Comparison of ENCODE assay signal across 8 cellular contexts in genomic region chr5:177546262-177546741, GRCh38.
DNase-seq lines count a peak whose midpoint lies in the region; ATAC-seq and TF ChIP-seq lines count a peak whose summit lies in the region.

No MANE protein-coding gene starts in this region.

- H3K27me3 ChIP-seq in muscle layer of duodenum (ENCODE audit: low read depth, low read length): no peaks in the 10 kb centered on the region

- H3K4me1 ChIP-seq in muscle layer of duodenum (ENCODE audit: control insufficient read depth in 1 of 2, insufficient read depth in 2 of 2, low read length in 2 of 2): peaks cover 20 to 37% of the 10 kb centered on the region in 2 donors

- no peaks in the 10 kb centered on the region for H3K9me3 ChIP-seq in muscle layer of duodenum (ENCODE audit: control insufficient read depth in 1 of 2, low read length in 2 of 2)

- no peak for TF ChIP-seq CTCF in epithelial cell of esophagus (IDR thresholded peaks at IDR 0.05; ENCODE audit: insufficient read depth, low read depth, low read length, missing control alignments)

- peak overlapping the region; percentile 81 for H3K27ac ChIP-seq in muscle layer of duodenum (ENCODE audit: low read length)

- H3K36me3 ChIP-seq in muscle layer of duodenum (ENCODE audit: control insufficient read depth in 1 of 2, insufficient read depth in 2 of 2, low read length in 2 of 2): peaks cover 4 to 5% of the 10 kb centered on the region in 2 donors

- H3K4me3 ChIP-seq in epithelial cell of esophagus (ENCODE audit: low read length): no peak overlapping the region
- H3K4me3 ChIP-seq in muscle layer of duodenum (ENCODE audit: low read depth in 1 of 2, low read length in 2 of 2): no peak overlapping the region

- ATAC-seq in GM19023 (IDR thresholded peaks at IDR 0.05; ENCODE audit: unreplicated experiment): no peak

- DNase-seq in EH (ENCODE audit: low read depth): peak; percentile 99
- DNase-seq in OCI-M1 (lab: John Stamatoyannopoulos, UW): peak; percentile 60
- DNase-seq in epithelial cell of esophagus (ENCODE audit: low read depth): peak; percentile 98
- no peak for DNase-seq in DMS153 treated with DMSO at 0.1 percent for 48 hours (lab: John Stamatoyannopoulos, UW; ENCODE audit: unreplicated experiment)
- DNase-seq in RPMI8226: no peak
- DNase-seq in stimulated activated CD4-positive, alpha-beta T cell treated with anti-CD3 and anti-CD28 coated beads, Interleukin-15, amount 100 ng/mL, for 24 hours: no peak

Comparison
In these comparisons a context has a peak if more than half of its experiments do, and no peak if none do; other contexts are left out.
1. DNase-seq: peak in EH (single experiment), OCI-M1 (single experiment) and epithelial cell of esophagus (single experiment); none in DMS153 treated with DMSO at 0.1 percent for 48 hours (single experiment), RPMI8226 (single experiment) and stimulated activated CD4-positive, alpha-beta T cell treated with anti-CD3 and anti-CD28 coated beads, Interleukin-15, amount 100 ng/mL, for 24 hours (single experiment).